Comparison of ENCODE assay signal across 16 cellular contexts in genomic region chr5:21680196-21680595, GRCh38.
A peak's percentile ranks its signal among the peaks of the same experiment; 100 is the strongest.
DNase-seq lines count a peak whose midpoint lies in the region; ATAC-seq, FAIRE-seq and TF ChIP-seq lines count a peak whose summit lies in the region.
"Had no signal": no experiment of that assay in that cellular context is flagged by ENCODE, and none has a peak within 500 bp of the region (broad histone marks: within the 10 kb centered on the region; RNA-seq: fewer than 3 reads in every experiment).

No MANE protein-coding gene starts in this region.

- peak overlapping the region; percentile 11 for H3K9ac ChIP-seq in astrocyte (ENCODE audit: low read length)

- H3K4me1 ChIP-seq in astrocyte (ENCODE audit: insufficient read depth, low read length), result peaks cover 13% of the 10 kb centered on the region
- H3K4me1 ChIP-seq: tibial artery had no signal

- H2AFZ ChIP-seq in astrocyte (ENCODE audit: low read depth, low read length), result no peak overlapping the region

- peak overlapping the region; percentile 61 for H3K27ac ChIP-seq in astrocyte (ENCODE audit: low read depth, low read length)
- H3K27ac ChIP-seq: tibial artery had no signal

- no peaks in the 10 kb centered on the region for H3K27me3 Mint-ChIP-seq in astrocyte (ENCODE audit: low read depth, unreplicated experiment)
- H3K27me3 Mint-ChIP-seq: dendritic cell treated with granulocyte-macrophage colony-stimulating factor and Interleukin-4, amounts not matched to agents 40 ng/mL and 50 ng/mL, for 4 days had no signal

- H3K36me3 Mint-ChIP-seq in astrocyte (ENCODE audit: low read depth, unreplicated experiment), result no peaks in the 10 kb centered on the region

- H3K4me1 Mint-ChIP-seq in astrocyte (ENCODE audit: low read depth, unreplicated experiment), result peaks cover 29% of the 10 kb centered on the region

- H3K27me3 ChIP-seq in astrocyte (ENCODE audit: insufficient read depth, low read length), result no peaks in the 10 kb centered on the region
- H3K27me3 ChIP-seq: tibial artery had no signal

- H3K4me3 ChIP-seq in astrocyte (ENCODE audit: insufficient read depth, low read depth, low read length), result no peak overlapping the region
- H3K4me3 ChIP-seq: tibial artery had no signal

- ATAC-seq in HG02623 (IDR thresholded peaks at IDR 0.05; ENCODE audit: unreplicated experiment), result no peak
- ATAC-seq: sciatic nerve had no signal

- peak; percentile 61 for DNase-seq in ACHN
- DNase-seq in HT1080 (ENCODE audit: low read depth), result peak; percentile 81
- peak; percentile 95 for DNase-seq in astrocyte (ENCODE audit: low read depth)
- peak; percentile 1 for DNase-seq in globus pallidus (ENCODE audit: low spot score)
- no peak for DNase-seq in UCSD-AML1 (lab: John Stamatoyannopoulos, UW; ENCODE audit: unreplicated experiment)
- DNase-seq in OCI-M2 (lab: John Stamatoyannopoulos, UW; ENCODE audit: unreplicated experiment), result no peak
- no peak for DNase-seq in NOMO-1 (lab: John Stamatoyannopoulos, UW; ENCODE audit: unreplicated experiment in 2 of 2)
- DNase-seq: activated CD4-positive, alpha-beta T cell treated with anti-CD3 and anti-CD28 coated beads, Interleukin-2, amount 50 U/mL, for 48 hours; activated gamma-delta T cell treated with Interleukin-2 at 50 U/mL for 16 hours; GF-D8; NCI-H1694; tibial artery had no signal

- no peak overlapping the region for H3K4me3 Mint-ChIP-seq in astrocyte (ENCODE audit: unreplicated experiment)
- H3K4me3 Mint-ChIP-seq: dendritic cell treated with granulocyte-macrophage colony-stimulating factor and Interleukin-4, amounts not matched to agents 40 ng/mL and 50 ng/mL, for 4 days; T-helper 1 cell treated with Interleukin-12 subunit alpha and Interleukin-12 subunit beta and Interleukin-4 antibody, amounts not matched to agents 30 μg/mL and 1 μg/mL, for 36 hours had no signal

- no peaks in the 10 kb centered on the region for H4K20me1 ChIP-seq in astrocyte (ENCODE audit: insufficient read depth, low read length)

- in situ Hi-C loops in ACHN (cut with HindIII; ENCODE audit: low pct_ligation_motif_present, low pct_unique_long_range_greater_than_20kb, low sequenced_read_pairs), result no loop called here

- peak overlapping the region; percentile 6 for H3K4me2 ChIP-seq in astrocyte (ENCODE audit: low read length)

- TF ChIP-seq CTCF in astrocyte (IDR thresholded peaks at IDR 0.05; ENCODE audit: insufficient read depth, low read depth, low read length), result no peak

- no peaks in the 10 kb centered on the region for H3K36me3 ChIP-seq in astrocyte (ENCODE audit: insufficient read depth, low read length)
- H3K36me3 ChIP-seq: tibial artery had no signal

- no peaks in the 10 kb centered on the region for H3K79me2 ChIP-seq in astrocyte (ENCODE audit: insufficient read depth, low read length)

- H3K27ac Mint-ChIP-seq in astrocyte (ENCODE audit: unreplicated experiment), result peak overlapping the region; percentile 84
- H3K27ac Mint-ChIP-seq: dendritic cell treated with granulocyte-macrophage colony-stimulating factor and Interleukin-4, amounts not matched to agents 40 ng/mL and 50 ng/mL, for 4 days; T-helper 1 cell treated with Interleukin-12 subunit alpha and Interleukin-12 subunit beta and Interleukin-4 antibody, amounts not matched to agents 30 μg/mL and 1 μg/mL, for 36 hours had no signal

- FAIRE-seq in astrocyte (lab: Jason Lieb, UNC), result no peak

- no peaks in the 10 kb centered on the region for H3K9me3 Mint-ChIP-seq in astrocyte (ENCODE audit: unreplicated experiment)
- H3K9me3 Mint-ChIP-seq: dendritic cell treated with granulocyte-macrophage colony-stimulating factor and Interleukin-4, amounts not matched to agents 40 ng/mL and 50 ng/mL, for 4 days; T-helper 1 cell treated with Interleukin-12 subunit alpha and Interleukin-12 subunit beta and Interleukin-4 antibody, amounts not matched to agents 30 μg/mL and 1 μg/mL, for 36 hours had no signal

- H3K9me3 ChIP-seq in astrocyte (ENCODE audit: insufficient read depth, low read depth, low read length), result no peaks in the 10 kb centered on the region
- H3K9me3 ChIP-seq: tibial artery had no signal

Comparison
In these comparisons a context has a peak if more than half of its experiments do, and no peak if none do; other contexts are left out.
1. DNase-seq: peak in ACHN (single experiment), HT1080 (single experiment), astrocyte (single experiment) and globus pallidus (single experiment); none in UCSD-AML1 (single experiment), OCI-M2 (single experiment) and NOMO-1 (0 of 2).